ENCODE assay signal across 10 cellular contexts in the genomic region with DNA sequence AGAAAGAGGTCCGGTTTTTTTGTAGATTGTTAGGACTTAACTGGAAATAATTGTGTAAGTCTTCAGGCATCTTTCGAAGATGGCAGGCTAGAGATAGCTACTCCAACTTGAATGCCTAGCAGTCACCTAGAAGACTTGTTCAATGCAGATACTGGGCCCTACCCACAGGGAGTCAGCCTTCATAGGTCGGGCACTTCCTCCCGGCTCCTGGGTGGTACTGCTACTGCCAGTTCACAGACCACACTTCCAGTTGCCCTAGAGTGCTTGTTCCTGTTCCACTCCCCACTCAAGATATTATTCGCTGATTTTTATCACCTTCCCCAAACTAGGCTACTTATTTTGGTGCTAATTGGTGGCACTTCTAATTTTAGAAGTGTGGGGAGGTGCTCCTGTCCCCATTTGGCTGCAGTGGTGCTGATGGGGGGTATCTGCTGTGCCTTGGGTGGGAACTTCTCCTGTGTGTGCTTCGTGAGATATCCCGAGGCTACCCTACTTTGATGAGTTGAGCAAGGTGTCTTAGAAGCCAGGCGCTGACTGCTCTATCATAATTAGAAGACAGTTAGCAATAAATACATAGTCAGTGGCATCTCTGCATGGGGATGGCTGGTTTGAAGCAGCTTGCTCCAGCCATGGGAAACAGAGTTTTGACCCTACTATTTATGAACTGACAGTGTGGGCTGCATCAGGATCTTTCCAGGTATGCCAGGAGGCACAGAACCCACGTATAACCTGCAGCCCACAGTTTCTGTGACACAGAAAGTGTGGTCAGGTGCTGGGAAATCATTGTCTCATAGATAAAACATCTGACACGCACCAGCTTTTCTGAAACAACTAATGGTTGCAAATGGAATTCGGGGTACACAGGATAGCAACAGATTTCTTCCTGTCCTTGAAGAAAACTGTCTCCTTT. TPM values are rescaled to one million over a fixed set of nuclear protein-coding genes. Genes with fewer than 3 reads are reported as not detected.
DNase-seq lines count a peak whose midpoint lies in the region; ATAC-seq lines count a peak whose summit lies in the region.
"Had no signal": no experiment of that assay in that cellular context is flagged by ENCODE, and none has a peak within 500 bp of the region (broad histone marks: within the 10 kb centered on the region; RNA-seq: fewer than 3 reads in every experiment).

No MANE protein-coding gene starts in this region.

- no peaks in the 10 kb centered on the region for H3K27me3 Mint-ChIP-seq in T-helper 17 cell
- H3K27me3 Mint-ChIP-seq in stimulated activated naive CD8-positive, alpha-beta T cell treated with anti-CD3 and anti-CD28 coated beads, Interleukin-15, amount 100 ng/mL, for 72 hours = no peaks in the 10 kb centered on the region

- H3K4me1 ChIP-seq in endocrine pancreas (ENCODE audit: control insufficient read depth, insufficient read depth, low read length) = no peaks in the 10 kb centered on the region

- H3K36me3 ChIP-seq in endocrine pancreas (ENCODE audit: control insufficient read depth, insufficient read depth, low read length) = no peaks in the 10 kb centered on the region
- H3K36me3 ChIP-seq: right lobe of liver, SJCRH30 had no signal

- peak overlapping the region; percentile 75 for H3K4me3 Mint-ChIP-seq in T-helper 17 cell
- peak overlapping the region; percentile 66 to 73 for H3K4me3 Mint-ChIP-seq in stimulated activated naive CD8-positive, alpha-beta T cell treated with anti-CD3 and anti-CD28 coated beads, Interleukin-15, amount 100 ng/mL, for 72 hours

- no peak overlapping the region for H3K4me3 ChIP-seq in endocrine pancreas (ENCODE audit: control insufficient read depth, insufficient read depth, low read length)
- H3K4me3 ChIP-seq: right lobe of liver, SJCRH30 had no signal

- H3K9me3 Mint-ChIP-seq in stimulated activated naive CD8-positive, alpha-beta T cell treated with anti-CD3 and anti-CD28 coated beads, Interleukin-15, amount 100 ng/mL, for 72 hours = no peaks in the 10 kb centered on the region

- peak; percentile 32 for DNase-seq in activated T-cell treated with anti-CD3 and anti-CD28 coated beads, Interleukin-2, amount 50 U/mL, for 1 hour
- DNase-seq in activated T-cell treated with anti-CD3 and anti-CD28 coated beads for 4 hours (no peak), T-helper 17 cell (no peak)
- DNase-seq in stimulated activated naive CD8-positive, alpha-beta T cell treated with anti-CD3 and anti-CD28 coated beads, Interleukin-15, amount 100 ng/mL, for 72 hours = no peak
- no peak for DNase-seq in stimulated activated CD4-positive, alpha-beta T cell treated with anti-CD3 and anti-CD28 coated beads, Interleukin-4, amount 100 ng/mL, for 24 hours

- H3K27ac Mint-ChIP-seq in T-helper 17 cell = peak overlapping the region; percentile 95
- H3K27ac Mint-ChIP-seq in stimulated activated naive CD8-positive, alpha-beta T cell treated with anti-CD3 and anti-CD28 coated beads, Interleukin-15, amount 100 ng/mL, for 72 hours = peak overlapping the region; percentile 66 to 83

- no peaks in the 10 kb centered on the region for H3K36me3 Mint-ChIP-seq in T-helper 17 cell (ENCODE audit: low read depth)

- H3K9ac ChIP-seq in endocrine pancreas (ENCODE audit: control insufficient read depth, insufficient read depth, low read length) = peak overlapping the region; percentile 31

- ATAC-seq in T-helper 17 cell = peak; percentile 46
- ATAC-seq in stimulated activated naive CD8-positive, alpha-beta T cell treated with anti-CD3 and anti-CD28 coated beads, Interleukin-15, amount 100 ng/mL, for 72 hours = peak; percentile 10
- no peak for ATAC-seq in GM21576 (IDR thresholded peaks at IDR 0.05; ENCODE audit: unreplicated experiment)
- no peak for ATAC-seq in HG02759 (IDR thresholded peaks at IDR 0.05; ENCODE audit: unreplicated experiment)

- H3K27me3 ChIP-seq in endocrine pancreas (ENCODE audit: control insufficient read depth, insufficient read depth, low read length) = no peaks in the 10 kb centered on the region
- H3K27me3 ChIP-seq: right lobe of liver, SJCRH30 had no signal

- peaks cover 72% of the 10 kb centered on the region for H3K4me1 Mint-ChIP-seq in T-helper 17 cell
- peaks cover 99% of the 10 kb centered on the region for H3K4me1 Mint-ChIP-seq in stimulated activated naive CD8-positive, alpha-beta T cell treated with anti-CD3 and anti-CD28 coated beads, Interleukin-15, amount 100 ng/mL, for 72 hours

- H3K9me3 ChIP-seq in T-helper 17 cell (ENCODE audit: control insufficient read depth, low read length, poor library complexity, severe bottlenecking) (no peaks in the 10 kb centered on the region), endocrine pancreas (ENCODE audit: control insufficient read depth, low read length) (no peaks in the 10 kb centered on the region)
- H3K9me3 ChIP-seq: right lobe of liver, SJCRH30 had no signal

RNA-seq across cellular contexts. Expression of a gene that starts 34.5 kb away (rescaled TPM):
- total RNA-seq in T-helper 17 cell = 100 to 1,000 TPM; 109 to 110 TPM

Comparison
In these comparisons a context has a peak if more than half of its experiments do, and no peak if none do; other contexts are left out.
1. ATAC-seq: peak in T-helper 17 cell (single experiment) and stimulated activated naive CD8-positive, alpha-beta T cell treated with anti-CD3 and anti-CD28 coated beads, Interleukin-15, amount 100 ng/mL, for 72 hours (single experiment); none in GM21576 (single experiment) and HG02759 (single experiment).